ENCODE assay signal across 27 cellular contexts in the genomic region with DNA sequence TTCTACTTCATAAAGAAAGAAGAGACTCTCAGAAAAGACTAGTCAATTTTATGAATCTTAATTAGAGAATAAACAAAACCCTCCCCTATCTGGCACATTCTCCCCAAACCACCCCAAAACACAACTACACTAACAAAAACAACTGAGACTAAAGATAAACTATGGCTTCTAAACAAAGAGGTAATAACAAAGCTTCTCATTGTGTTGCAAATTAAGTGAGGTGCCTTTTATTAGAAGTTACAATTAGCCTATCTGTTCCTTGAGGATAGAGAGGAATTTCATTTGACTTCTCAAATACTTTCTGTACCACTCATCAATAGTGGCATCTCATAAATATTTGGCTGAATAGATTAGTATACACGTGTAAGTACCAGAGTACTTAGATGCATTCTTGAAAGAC.
"Had no signal": no experiment of that assay in that cellular context is flagged by ENCODE, and none has a peak within 500 bp of the region (broad histone marks: within the 10 kb centered on the region; RNA-seq: fewer than 3 reads in every experiment).

No MANE protein-coding gene starts in this region.

- H3K27me3 ChIP-seq: adrenal gland, MG63 had no signal

- H3K4me2 ChIP-seq: PC-9 had no signal

- H3K9me3 Mint-ChIP-seq: activated CD4-positive, alpha-beta memory T cell treated with anti-CD3 and anti-CD28 coated beads for 36 hours; activated CD4-positive, alpha-beta T cell treated with anti-CD3 and anti-CD28 coated beads, Interleukin-2, amount 10 ng/mL, durations not matched to agents 7 days and 5 days; activated naive CD4-positive, alpha-beta T cell treated with anti-CD3 and anti-CD28 coated beads, Interleukin-2, amount 10 ng/mL, durations not matched to agents 7 days and 5 days; activated T-helper 17 cell treated with anti-CD3 and anti-CD28 coated beads, Interleukin-2, amount 50 U/mL, for 72 hours had no signal

- H3K4me3 Mint-ChIP-seq: activated CD4-positive, alpha-beta memory T cell treated with anti-CD3 and anti-CD28 coated beads for 36 hours; activated CD4-positive, alpha-beta T cell treated with anti-CD3 and anti-CD28 coated beads, Interleukin-2, amount 10 ng/mL, durations not matched to agents 7 days and 5 days; activated naive CD4-positive, alpha-beta T cell treated with anti-CD3 and anti-CD28 coated beads, Interleukin-2, amount 10 ng/mL, durations not matched to agents 7 days and 5 days; activated naive CD8-positive, alpha-beta T cell treated with anti-CD3 and anti-CD28 coated beads, Interleukin-2, amount 10 ng/mL, durations not matched to agents 7 days and 5 days; activated T-cell treated with anti-CD3 and anti-CD28 coated beads, Interleukin-2, amount 50 U/mL, for 4 hours; activated T-helper 17 cell treated with anti-CD3 and anti-CD28 coated beads, Interleukin-2, amount 50 U/mL, for 72 hours; T-cell had no signal

- H3K4me1 Mint-ChIP-seq: activated CD4-positive, alpha-beta T cell treated with anti-CD3 and anti-CD28 coated beads, Interleukin-2, amount 10 ng/mL, durations not matched to agents 7 days and 5 days; activated naive CD4-positive, alpha-beta T cell treated with anti-CD3 and anti-CD28 coated beads, Interleukin-2, amount 10 ng/mL, durations not matched to agents 7 days and 5 days; activated naive CD8-positive, alpha-beta T cell treated with anti-CD3 and anti-CD28 coated beads, Interleukin-2, amount 10 ng/mL, durations not matched to agents 7 days and 5 days; activated T-helper 17 cell treated with anti-CD3 and anti-CD28 coated beads, Interleukin-2, amount 50 U/mL, for 72 hours; T-cell had no signal

- H3K4me1 ChIP-seq: adrenal gland had no signal

- H3K36me3 Mint-ChIP-seq: activated CD4-positive, alpha-beta memory T cell treated with anti-CD3 and anti-CD28 coated beads for 36 hours; activated naive CD4-positive, alpha-beta T cell treated with anti-CD3 and anti-CD28 coated beads, Interleukin-2, amount 10 ng/mL, durations not matched to agents 7 days and 5 days; activated naive CD8-positive, alpha-beta T cell treated with anti-CD3 and anti-CD28 coated beads, Interleukin-2, amount 10 ng/mL, durations not matched to agents 7 days and 5 days; T-cell had no signal

- H3K4me3 ChIP-seq: adrenal gland, MG63, PC-9 had no signal

- DNase-seq: activated CD4-positive, alpha-beta memory T cell treated with anti-CD3 and anti-CD28 coated beads for 36 hours; activated CD4-positive, alpha-beta T cell treated with anti-CD3 and anti-CD28 coated beads, Interleukin-2, amount 10 ng/mL, durations not matched to agents 7 days and 5 days; activated CD4-positive, CD25-positive, alpha-beta regulatory T cell; activated CD8-positive, alpha-beta memory T cell treated with anti-CD3 and anti-CD28 coated beads for 24 hours; activated gamma-delta T cell; activated naive CD4-positive, alpha-beta T cell treated with anti-CD3 and anti-CD28 coated beads, Interleukin-2, amount 10 ng/mL, durations not matched to agents 7 days and 5 days; activated naive CD8-positive, alpha-beta T cell treated with anti-CD3 and anti-CD28 coated beads, Interleukin-2, amount 10 ng/mL, durations not matched to agents 7 days and 5 days; activated T-cell treated with anti-CD3 and anti-CD28 coated beads, Interleukin-2, amount 50 U/mL, for 4 hours; adrenal gland; anterior cingulate cortex; MG63; MV-4-11; NCI-H1105; NCI-H1436; NCI-H1694 treated with DMSO at 0.1 percent for 48 hours; NCI-H2029 treated with DMSO at 0.1 percent for 48 hours; NCI-H345; NCI-H510A; NCI-H526 treated with DMSO at 0.1 percent for 48 hours; NCI-H82; NK-92 treated with Interleukin-12 subunit alpha and Interleukin-12 subunit beta, amount 100 ng/mL, for 24 hours; PC-9; SIG-M5; T-cell; T-helper 2 cell; T1000 had no signal

- ATAC-seq: activated T-cell treated with anti-CD3 and anti-CD28 coated beads, Interleukin-2, amount 50 U/mL, for 4 hours; activated T-helper 17 cell treated with anti-CD3 and anti-CD28 coated beads, Interleukin-2, amount 50 U/mL, for 72 hours; T-cell had no signal

- H2AFZ ChIP-seq: PC-9 had no signal

- H3K27me3 Mint-ChIP-seq: activated CD4-positive, alpha-beta memory T cell treated with anti-CD3 and anti-CD28 coated beads for 36 hours; activated CD4-positive, alpha-beta T cell treated with anti-CD3 and anti-CD28 coated beads, Interleukin-2, amount 10 ng/mL, durations not matched to agents 7 days and 5 days; activated naive CD4-positive, alpha-beta T cell treated with anti-CD3 and anti-CD28 coated beads, Interleukin-2, amount 10 ng/mL, durations not matched to agents 7 days and 5 days; activated naive CD8-positive, alpha-beta T cell treated with anti-CD3 and anti-CD28 coated beads, Interleukin-2, amount 10 ng/mL, durations not matched to agents 7 days and 5 days; activated T-helper 17 cell treated with anti-CD3 and anti-CD28 coated beads, Interleukin-2, amount 50 U/mL, for 72 hours; T-cell had no signal

- H3K27ac ChIP-seq: adrenal gland, PC-9 had no signal

- H3K27ac Mint-ChIP-seq: activated CD4-positive, alpha-beta memory T cell treated with anti-CD3 and anti-CD28 coated beads for 36 hours; activated CD4-positive, alpha-beta T cell treated with anti-CD3 and anti-CD28 coated beads, Interleukin-2, amount 10 ng/mL, durations not matched to agents 7 days and 5 days; activated naive CD4-positive, alpha-beta T cell treated with anti-CD3 and anti-CD28 coated beads, Interleukin-2, amount 10 ng/mL, durations not matched to agents 7 days and 5 days; activated naive CD8-positive, alpha-beta T cell treated with anti-CD3 and anti-CD28 coated beads, Interleukin-2, amount 10 ng/mL, durations not matched to agents 7 days and 5 days; activated T-helper 17 cell treated with anti-CD3 and anti-CD28 coated beads, Interleukin-2, amount 50 U/mL, for 72 hours; T-cell had no signal

- H3K36me3 ChIP-seq: adrenal gland, MG63 had no signal

- H3K9me3 ChIP-seq: adrenal gland, MG63 had no signal
